ENCODE assay signal across 8 cellular contexts in genomic region chrX:47751670-47752069, GRCh38.
DNase-seq lines count a peak whose midpoint lies in the region; ATAC-seq and TF ChIP-seq lines count a peak whose summit lies in the region.

No MANE protein-coding gene starts in this region.

- in situ Hi-C loops in GM23248 (cut with MboI): no loop called here

- DNase-seq in AG04450 (ENCODE audit: low read depth, low spot score): no peak
- peak; percentile 62 for DNase-seq in GM23248
- DNase-seq in SJCRH30: peak; percentile 21 to 41
- peak; percentile 43 to 48 for DNase-seq in cardiac fibroblast (ENCODE audit: low read depth in 2 of 2)
- no peak for DNase-seq in progenitor cell of endocrine pancreas (ENCODE audit: low spot score, unreplicated experiment)

- no peaks in the 10 kb centered on the region for H4K20me1 ChIP-seq in GM23248 (ENCODE audit: insufficient read depth)

- POLR2A ChIA-PET in AG04450 (lab: Yijun Ruan, JAX): no interaction called here

- H3K27ac ChIP-seq in AG04450 (ENCODE audit: low read depth, low read length) (no peak overlapping the region), GM23248 (no peak overlapping the region), SJCRH30 (no peak overlapping the region)

- H3K27me3 ChIP-seq in AG04450 (ENCODE audit: control insufficient read depth, insufficient read depth, low read length) (no peaks in the 10 kb centered on the region), GM23248 (replicated peaks; ENCODE audit: insufficient read depth) (no peaks in the 10 kb centered on the region), SJCRH30 (no peaks in the 10 kb centered on the region)

- CTCF ChIA-PET in AG04450 (lab: Charles Lee): no interaction called here

- no peak overlapping the region for H3K4me2 ChIP-seq in GM23248 (ENCODE audit: unreplicated experiment)

- H3K4me3 ChIP-seq in AG04450 (ENCODE audit: low read depth, low read length): no peak overlapping the region
- H3K4me3 ChIP-seq in GM23248: no peak overlapping the region
- no peak overlapping the region for H3K4me3 ChIP-seq in SJCRH30
- no peak overlapping the region for H3K4me3 ChIP-seq in cardiac fibroblast (replicated peaks in 1 of 2; ENCODE audit: low read depth in 2 of 2, low read length in 2 of 2)

- no peaks in the 10 kb centered on the region for H3F3A ChIP-seq in GM23248 (ENCODE audit: insufficient read depth)

- H3K4me1 Mint-ChIP-seq in progenitor cell of endocrine pancreas (ENCODE audit: low read depth): no peaks in the 10 kb centered on the region

- no peaks in the 10 kb centered on the region for H3K79me2 ChIP-seq in GM23248 (ENCODE audit: insufficient read depth)

- H3K9me3 ChIP-seq in AG04450 (ENCODE audit: control insufficient read depth, insufficient read depth, low read length) (no peaks in the 10 kb centered on the region), GM23248 (ENCODE audit: low read depth) (no peaks in the 10 kb centered on the region), SJCRH30 (replicated peaks) (no peaks in the 10 kb centered on the region)

- peaks cover 12% of the 10 kb centered on the region for H3K9me3 Mint-ChIP-seq in progenitor cell of endocrine pancreas (ENCODE audit: low read depth)

- no peak overlapping the region for H2AFZ ChIP-seq in GM23248

- no peak overlapping the region for H3K4me3 Mint-ChIP-seq in progenitor cell of endocrine pancreas (ENCODE audit: low read depth)

- no peaks in the 10 kb centered on the region for H3K9me2 ChIP-seq in GM23248 (ENCODE audit: insufficient read depth)

- TF ChIP-seq CTCF in AG04450 (IDR thresholded peaks at IDR 0.05; ENCODE audit: low read depth, low read length) (peak; percentile 21; the same call in 1 of the 2 replicates), cardiac fibroblast (IDR thresholded peaks at IDR 0.05; ENCODE audit: low read depth, low read length) (peak; percentile 53), progenitor cell of endocrine pancreas (IDR thresholded peaks at IDR 0.05; ENCODE audit: unreplicated experiment) (peak; percentile 28)

- H3K27me3 Mint-ChIP-seq in progenitor cell of endocrine pancreas: no peaks in the 10 kb centered on the region

- WGBS in GM23248 (ENCODE audit: low coverage in 1 of 2, low lambda C conversion rate in 2 of 2, missing lambda C conversion rate in 2 of 2), 2 experiments: 0 to 3% methylated on average over 5 to 6 of the region's 6 CpGs

- ATAC-seq in HG02981 (IDR thresholded peaks at IDR 0.05; ENCODE audit: unreplicated experiment) (no peak), HG02588 (IDR thresholded peaks at IDR 0.05; ENCODE audit: unreplicated experiment) (no peak), GM18858 (IDR thresholded peaks at IDR 0.05; ENCODE audit: unreplicated experiment) (no peak)

- H3K36me3 Mint-ChIP-seq in progenitor cell of endocrine pancreas (ENCODE audit: insufficient read depth): no peaks in the 10 kb centered on the region

- H3K4me1 ChIP-seq in GM23248 (ENCODE audit: insufficient read depth) (no peaks in the 10 kb centered on the region), SJCRH30 (peaks cover 27% of the 10 kb centered on the region)

- H3K9ac ChIP-seq in GM23248: no peak overlapping the region

- H3K36me3 ChIP-seq in GM23248 (ENCODE audit: low read depth): no peaks in the 10 kb centered on the region
- no peaks in the 10 kb centered on the region for H3K36me3 ChIP-seq in SJCRH30

- H3K27ac Mint-ChIP-seq in progenitor cell of endocrine pancreas: no peak overlapping the region

Comparison
In these comparisons a context has a peak if more than half of its experiments do, and no peak if none do; other contexts are left out.
1. DNase-seq: peak in GM23248 (single experiment), SJCRH30 (2 of 2) and cardiac fibroblast (2 of 2); none in AG04450 (single experiment) and progenitor cell of endocrine pancreas (single experiment).
2. Peak in every context shown above with its lines, with median percentiles within 50 percentile points of each other: CTCF ChIP-seq.